Comparison of ENCODE assay signal across 8 cellular contexts in the genomic region with DNA sequence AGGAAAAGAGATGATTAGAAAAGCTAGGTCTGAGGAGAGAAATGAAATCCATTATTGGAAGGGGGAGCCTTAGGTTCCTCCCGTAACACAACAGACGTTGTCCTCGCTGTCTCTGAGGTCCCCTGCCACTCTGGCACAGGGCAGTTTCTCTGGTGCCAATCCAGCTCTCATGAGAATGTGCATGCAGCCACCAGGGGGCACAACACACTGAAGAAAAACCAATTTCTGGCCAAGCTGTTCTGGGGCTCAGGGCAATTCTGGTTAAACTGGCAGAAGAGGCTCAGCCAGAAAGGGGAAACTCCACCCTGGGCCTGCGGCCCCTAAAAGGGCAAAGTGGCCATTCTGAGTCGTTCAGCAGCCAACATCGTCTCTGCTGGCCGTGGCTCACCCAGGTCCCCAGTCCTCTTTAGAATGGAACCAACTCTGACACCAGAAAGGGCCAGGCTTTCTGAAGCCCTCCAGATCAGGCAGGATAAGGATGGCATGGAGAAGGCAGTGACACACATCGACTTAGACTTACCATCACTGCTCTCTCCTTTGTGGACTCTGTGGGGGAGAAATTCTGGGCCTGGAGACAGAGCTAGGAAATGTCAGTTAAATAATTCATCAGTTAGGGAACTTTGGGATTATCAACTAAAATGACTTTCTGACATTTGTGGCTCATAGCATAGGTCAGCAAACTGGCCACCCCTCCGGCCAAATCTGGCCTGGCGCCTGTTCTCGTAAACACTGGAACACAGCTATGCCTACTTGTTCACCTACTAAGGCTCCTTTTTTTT. TPM values are rescaled to one million over a fixed set of nuclear protein-coding genes. Genes with fewer than 3 reads are reported as not detected.
A peak's percentile ranks its signal among the peaks of the same experiment; 100 is the strongest.
DNase-seq lines count a peak whose midpoint lies in the region; ATAC-seq, FAIRE-seq and TF ChIP-seq lines count a peak whose summit lies in the region.

No MANE protein-coding gene starts in this region.

- ATAC-seq in omental fat pad (ENCODE audit: low FRiP score): peak; percentile 77

- H3K4me1 ChIP-seq in Loucy (ENCODE audit: insufficient read depth, low read length, poor library complexity, severe bottlenecking): no peaks in the 10 kb centered on the region
- no peaks in the 10 kb centered on the region for H3K4me1 ChIP-seq in SJCRH30

- DNase-seq in ELR (ENCODE audit: low read depth) (peak; percentile 76), GOT3 (lab: John Stamatoyannopoulos, UW) (peak; percentile 16), SJCRH30 (peak; percentile 59 to 80), frontal cortex (ENCODE audit: low spot score in 2 of 2) (peak; percentile 37 to 62), omental fat pad (ENCODE audit: low spot score) (peak; percentile 76), superior temporal gyrus (ENCODE audit: extremely low spot score) (peak; percentile 93)
- DNase-seq in activated naive CD4-positive, alpha-beta T cell (lab: John Stamatoyannopoulos, UW): peak; percentile 30 to 68 (median 52)

- no peak overlapping the region for H2AFZ ChIP-seq in Loucy (ENCODE audit: low read length)

- H3K27me3 ChIP-seq in Loucy (ENCODE audit: insufficient read depth, low read length, poor library complexity, severe bottlenecking) (no peaks in the 10 kb centered on the region), SJCRH30 (no peaks in the 10 kb centered on the region)

- TF ChIP-seq CTCF in Loucy (conservative IDR thresholded peaks at IDR 0.05; ENCODE audit: low read length): peak; percentile 85
- peak in 2 of 3 donors; percentile 37 to 72 for TF ChIP-seq CTCF in omental fat pad (IDR thresholded peaks at IDR 0.05)

- peaks cover 10% of the 10 kb centered on the region; the same call in 1 of the 2 replicates for H3K36me3 ChIP-seq in Loucy (ENCODE audit: insufficient read depth, low read length)
- H3K36me3 ChIP-seq in SJCRH30: peaks cover 10% of the 10 kb centered on the region

- no peaks in the 10 kb centered on the region for H3F3A ChIP-seq in Loucy (ENCODE audit: low read depth)

- H3K4me3 ChIP-seq in Loucy (ENCODE audit: low read length, poor library complexity, severe bottlenecking): no peak overlapping the region
- no peak overlapping the region for H3K4me3 ChIP-seq in SJCRH30

- H3K79me2 ChIP-seq in Loucy (ENCODE audit: insufficient read depth, low read length): no peaks in the 10 kb centered on the region

- no peaks in the 10 kb centered on the region for H3K9me2 ChIP-seq in Loucy (replicated peaks; ENCODE audit: low read depth, low read length)

- no peak for FAIRE-seq in frontal cortex (lab: Jason Lieb, UNC)

- H3K27ac ChIP-seq in SJCRH30: no peak overlapping the region

- H3K9ac ChIP-seq in Loucy (ENCODE audit: low read depth, low read length, poor library complexity, severe bottlenecking): no peak overlapping the region

- H4K20me1 ChIP-seq in Loucy (ENCODE audit: insufficient read depth, low read length, poor library complexity, severe bottlenecking): no peaks in the 10 kb centered on the region

- H3K4me2 ChIP-seq in Loucy (ENCODE audit: low read depth, low read length, poor library complexity, severe bottlenecking): no peak overlapping the region

- H3K9me3 ChIP-seq in Loucy (ENCODE audit: insufficient read depth, low read depth, low read length) (no peaks in the 10 kb centered on the region), SJCRH30 (replicated peaks) (no peaks in the 10 kb centered on the region)

RNA-seq across cellular contexts. Expression of gene GOLPH3, which starts 58.5 kb away (rescaled TPM):
- 70.4 and 74.6 TPM in 2 replicates for total RNA-seq in SJCRH30 (2014; rRNA removed; shearing (Covaris generic))
- total RNA-seq in frontal cortex: 66.9 TPM
- total RNA-seq in omental fat pad: 10 to 100 TPM; 75.3 to 87.2 (median 84.0) TPM

Comparison
In these comparisons a context has a peak if more than half of its experiments do, and no peak if none do; other contexts are left out.
1. DNase-seq: peak in every context shown above with its lines; median percentile 93 in superior temporal gyrus; 76 in ELR; 76 in omental fat pad; 70 in SJCRH30; 52 in activated naive CD4-positive, alpha-beta T cell; 50 in frontal cortex; 16 in GOT3.